In genomic region chr4:40212674-40213504, GRCh38 we compare ENCODE assay signal across 1 cellular context.
A peak's percentile ranks its signal among the peaks of the same experiment; 100 is the strongest.
TF ChIP-seq lines count a peak whose summit lies in the region.

No MANE protein-coding gene starts in this region.

TF ChIP-seq in K562, 482 proteins besides CTCF, POLR2A, EP300 and RAD21 (continued from another document):
- TF ChIP-seq E2F4 (CRISPR knock-in tag; IDR thresholded peaks at IDR 0.05; ENCODE audit: low read depth): no peak
- TF ChIP-seq SPI1 (IDR thresholded peaks at IDR 0.05; ENCODE audit: borderline replicate concordance, low read depth, low read length): peak; percentile 47; the same call in 1 of the 2 replicates
- 0 out of 2 replicates have a peak, but pooled peaks have one; percentile 41 for TF ChIP-seq ATF7 (IDR thresholded peaks at IDR 0.05)
- TF ChIP-seq E2F3 (CRISPR knock-in tag; IDR thresholded peaks at IDR 0.05): no peak
- TF ChIP-seq MIER1 (IDR thresholded peaks at IDR 0.05; ENCODE audit: low read depth): no peak
- TF ChIP-seq POLR2H (tag; IDR thresholded peaks at IDR 0.05; ENCODE audit: low read depth): no peak
- TF ChIP-seq SMARCE1 (IDR thresholded peaks at IDR 0.05): peak; percentile 80; the same call in 1 of the 2 replicates
- no peak for TF ChIP-seq GTF2B (IDR thresholded peaks at IDR 0.05; ENCODE audit: extremely low read depth, insufficient read length)
- no peak for TF ChIP-seq EZH2 (IDR thresholded peaks at IDR 0.05; ENCODE audit: borderline replicate concordance, low read depth, low read length)
- TF ChIP-seq MAFG (tag; conservative IDR thresholded peaks at IDR 0.05): no peak
- TF ChIP-seq ZNF436 (CRISPR knock-in tag; IDR thresholded peaks at IDR 0.05): no peak
- TF ChIP-seq MTA1 (IDR thresholded peaks at IDR 0.05; ENCODE audit: borderline replicate concordance): peak; percentile 47; the same call in 1 of the 2 replicates
- TF ChIP-seq FOSL1 (tag; conservative IDR thresholded peaks at IDR 0.05): peak; percentile 60
- no peak for TF ChIP-seq RBM34 (IDR thresholded peaks at IDR 0.05; ENCODE audit: borderline replicate concordance, insufficient read depth, low read length)
- no peak for TF ChIP-seq CBFB (CRISPR knock-in tag; IDR thresholded peaks at IDR 0.05)
- peak; percentile 61; the same call in 1 of the 2 replicates for TF ChIP-seq ARID1B (IDR thresholded peaks at IDR 0.05)
- TF ChIP-seq MEIS2 (IDR thresholded peaks at IDR 0.05; ENCODE audit: partially characterized antibody): peak; percentile 13
- no peak for TF ChIP-seq HNRNPK (IDR thresholded peaks at IDR 0.05; ENCODE audit: low read depth, low read length, poor library complexity, severe bottlenecking)
- peak; percentile 55 for TF ChIP-seq CXXC5 (CRISPR knock-in tag; IDR thresholded peaks at IDR 0.05)
- TF ChIP-seq, protein P1, sequence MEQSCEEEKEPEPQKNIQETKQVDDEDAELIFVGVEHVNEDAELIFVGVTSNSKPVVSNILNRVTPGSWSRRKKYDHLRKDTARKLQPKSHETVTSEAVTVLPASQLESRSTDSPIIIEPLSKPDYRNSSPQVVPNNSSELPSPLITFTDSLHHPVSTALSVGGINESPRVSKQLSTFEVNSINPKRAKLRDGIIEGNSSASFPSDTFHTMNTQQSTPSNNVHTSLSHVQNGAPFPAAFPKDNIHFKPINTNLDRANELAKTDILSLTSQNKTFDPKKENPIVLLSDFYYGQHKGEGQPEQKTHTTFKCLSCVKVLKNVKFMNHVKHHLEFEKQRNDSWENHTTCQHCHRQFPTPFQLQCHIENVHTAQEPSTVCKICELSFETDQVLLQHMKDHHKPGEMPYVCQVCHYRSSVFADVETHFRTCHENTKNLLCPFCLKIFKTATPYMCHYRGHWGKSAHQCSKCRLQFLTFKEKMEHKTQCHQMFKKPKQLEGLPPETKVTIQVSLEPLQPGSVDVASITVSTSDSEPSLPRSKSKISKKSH (CRISPR knock-in tag; IDR thresholded peaks at IDR 0.05): no peak
- 0 out of 4 replicates have a peak, but pooled peaks of 1 of the 2 experiments have one; percentile 31 for TF ChIP-seq ZNF318 (IDR thresholded peaks at IDR 0.05; ENCODE audit: borderline replicate concordance in 1 of 2, low read depth in 1 of 2)
- TF ChIP-seq TEAD1 (CRISPR knock-in tag; IDR thresholded peaks at IDR 0.05): no peak
